ENCODE assay signal across 17 cellular contexts in genomic region chr17:45127209-45127582, GRCh38. TPM values are rescaled to one million over a fixed set of nuclear protein-coding genes. Genes with fewer than 3 reads are reported as not detected.
DNase-seq lines count a peak whose midpoint lies in the region; ATAC-seq, FAIRE-seq and TF ChIP-seq lines count a peak whose summit lies in the region.
"Had no signal": no experiment of that assay in that cellular context is flagged by ENCODE, and none has a peak within 500 bp of the region (broad histone marks: within the 10 kb centered on the region; RNA-seq: fewer than 3 reads in every experiment).

No MANE protein-coding gene starts in this region.

- intact Hi-C loops in adrenal gland (cut with DNase I) (loop anchor here in 1 of 2 donors (2.0 kb wide), 1 partner anchor 22 kb away; no protein-coding TSS in a partner anchor), heart right ventricle (cut with DNase I) (loop anchor here in 1 of 10 donors (10.0 kb wide), 1 partner anchor 352 kb away; no protein-coding TSS in a partner anchor), psoas muscle (cut with DNase I) (no loop called here)

- H3K9me3 ChIP-seq in A549: no peaks in the 10 kb centered on the region
- no peaks in the 10 kb centered on the region for H3K9me3 ChIP-seq in adrenal gland (replicated peaks in 1 of 3)
- H3K9me3 ChIP-seq in heart right ventricle: no peaks in the 10 kb centered on the region
- no peaks in the 10 kb centered on the region for H3K9me3 ChIP-seq in psoas muscle
- H3K9me3 ChIP-seq: Peyer's patch, spleen, thyroid gland had no signal

- H3K27me3 ChIP-seq in adrenal gland (no peaks in the 10 kb centered on the region), heart right ventricle (no peaks in the 10 kb centered on the region), psoas muscle (ENCODE audit: insufficient read depth in 3 of 3, low read length in 2 of 3) (no peaks in the 10 kb centered on the region)
- H3K27me3 ChIP-seq: Peyer's patch, spleen, thyroid gland had no signal

- no peak for ATAC-seq in A549
- ATAC-seq in heart right ventricle: peak in 1 of 8 donors; percentile 1
- ATAC-seq in psoas muscle: no peak
- ATAC-seq in GM21381 (IDR thresholded peaks at IDR 0.05; ENCODE audit: unreplicated experiment): no peak
- no peak for ATAC-seq in HG02885 (IDR thresholded peaks at IDR 0.05; ENCODE audit: poor library complexity, unreplicated experiment)
- ATAC-seq: naive thymus-derived CD8-positive, alpha-beta T cell had no signal

- TF ChIP-seq CTCF in A549 (IDR thresholded peaks at IDR 0.05): no peak
- TF ChIP-seq CTCF in adrenal gland (IDR thresholded peaks at IDR 0.05): no peak
- TF ChIP-seq CTCF in heart right ventricle (IDR thresholded peaks at IDR 0.05): no peak
- TF ChIP-seq CTCF in psoas muscle (IDR thresholded peaks at IDR 0.05): no peak

- peak overlapping the region; percentile 95 to 99 for H3K27ac ChIP-seq in A549
- H3K27ac ChIP-seq in adrenal gland: peak overlapping the region in 4 of 5 donors; percentile 81 to 98 (median 92)
- H3K27ac ChIP-seq in heart right ventricle: peak overlapping the region in 9 of 10 donors; percentile 59 to 97 (median 88)
- H3K27ac ChIP-seq in psoas muscle: peak overlapping the region; percentile 91
- H3K27ac ChIP-seq: GM23248 had no signal

- WGBS in A549 (ENCODE audit: missing lambda C conversion rate): 44% methylated on average over 8 of the region's 8 CpGs
- whole genome bisulfite sequencing in adrenal gland, 4 donors: 80 to 90% (median 87%) methylated on average over 2 to 8 of the region's 8 CpGs; no CpG with 5 or more reads in 1 of the 4 donors
- 49 to 51% methylated on average over 8 of the region's 8 CpGs for WGBS in heart right ventricle, 2 donors
- 70 to 85% (median 83%) methylated on average over 8 of the region's 8 CpGs for WGBS in psoas muscle, 3 donors

- TF ChIP-seq EP300 in A549 (IDR thresholded peaks at IDR 0.05): no peak

- H3K4me1 ChIP-seq in A549 (peaks cover 88% of the 10 kb centered on the region), adrenal gland (replicated peaks in 1 of 2) (peaks cover 53% of the 10 kb centered on the region in 2 donors), heart right ventricle (peaks cover 43 to 85% (median 77%) of the 10 kb centered on the region in 9 donors), psoas muscle (peaks cover 71% of the 10 kb centered on the region)

- no peak for TF ChIP-seq RAD21 in A549 (conservative IDR thresholded peaks at IDR 0.05 in 1 of 2, IDR thresholded peaks at IDR 0.05 in 1 of 2)

- DNase-seq in A549 (ENCODE audit: low read depth in 1 of 2, low spot score in 1 of 2): peak in 1 of 2 experiments; percentile 59
- no peak for DNase-seq in adrenal gland
- DNase-seq in heart right ventricle: no peak
- no peak for DNase-seq in psoas muscle
- no peak for DNase-seq in T-helper 2 cell
- no peak for DNase-seq in activated CD4-positive, alpha-beta T cell treated with anti-CD3 and anti-CD28 coated beads for 1 hour
- DNase-seq: activated naive CD4-positive, alpha-beta T cell treated with anti-CD3 and anti-CD28 coated beads, Interleukin-2, amount 10 ng/mL, durations not matched to agents 7 days and 5 days; cortex of kidney; MV-4-11; naive thymus-derived CD8-positive, alpha-beta T cell; spleen; T-helper 9 cell had no signal

- no peak for TF ChIP-seq POLR2A in A549 (IDR thresholded peaks at IDR 0.05; ENCODE audit: low read length)
- TF ChIP-seq POLR2A in adrenal gland (IDR thresholded peaks at IDR 0.05): no peak

- H3K36me3 ChIP-seq in adrenal gland (replicated peaks in 1 of 2) (no peaks in the 10 kb centered on the region), heart right ventricle (no peaks in the 10 kb centered on the region), psoas muscle (ENCODE audit: insufficient read depth in 1 of 2, low read depth in 1 of 2) (no peaks in the 10 kb centered on the region)
- H3K36me3 ChIP-seq: Peyer's patch, spleen, thyroid gland had no signal

- FAIRE-seq in A549 (lab: Jason Lieb, UNC): no peak

- POLR2A ChIA-PET in A549 (lab: Yijun Ruan, JAX): interaction anchor here (1.6 to 2.3 kb wide), 2 partner anchors 21 to 66 kb away, joined by 4 to 8 read pairs; partner anchors contain the start of genes HEXIM1 and NMT1

- H3K4me2 ChIP-seq in A549: peak overlapping the region; percentile 90

- H3K4me3 ChIP-seq in A549 (0 out of 3 replicates have a peak overlapping the region, but pooled peaks have one; percentile 98), adrenal gland (no peak overlapping the region), heart right ventricle (peak overlapping the region in 2 of 10 donors; percentile 5 to 31), psoas muscle (no peak overlapping the region)
- H3K4me3 ChIP-seq: GM23248, spleen, thyroid gland had no signal

- CTCF ChIA-PET in A549 (lab: Yijun Ruan, JAX): interaction anchor here (0.6 to 20.1 kb wide), 8 partner anchors 7 to 166 kb away, joined by 3 to 742 read pairs (median 245); partner anchors contain the start of genes ACBD4, HEXIM1, HEXIM2 and PLCD3

TF ChIP-seq in A549, 52 proteins besides CTCF, POLR2A, EP300 and RAD21:
- peak; percentile 40; the same call in 1 of the 2 replicates for TF ChIP-seq EHF (CRISPR knock-in tag; IDR thresholded peaks at IDR 0.05)
- TF ChIP-seq ESRRA (IDR thresholded peaks at IDR 0.05; ENCODE audit: borderline replicate concordance, low read length): no peak
- peak; percentile 62; the same call in 1 of the 2 replicates for TF ChIP-seq FOXS1 (CRISPR knock-in tag; IDR thresholded peaks at IDR 0.05)
- TF ChIP-seq MAZ (IDR thresholded peaks at IDR 0.05; ENCODE audit: borderline replicate concordance, low read depth, low read length): no peak
- no peak for TF ChIP-seq ZNF302 (CRISPR knock-in tag; IDR thresholded peaks at IDR 0.05)
- TF ChIP-seq HOXB13 (CRISPR knock-in tag; IDR thresholded peaks at IDR 0.05; ENCODE audit: low read depth): no peak
- TF ChIP-seq E2F6 (IDR thresholded peaks at IDR 0.05; ENCODE audit: borderline replicate concordance, low read depth): 0 out of 2 replicates have a peak, but pooled peaks have one; percentile 21
- no peak for TF ChIP-seq RFX5 (IDR thresholded peaks at IDR 0.05)

RNA-seq across cellular contexts. Expression of gene PLCD3, which starts 5.1 kb away (rescaled TPM):
- polyA plus RNA-seq in A549 (2011; rRNA removed) (55.5 and 56.6 TPM in 2 replicates), A549 (2017; fragmentation: RNase III; extraction: RNeasy Plus Mini Kit Qiagen cat#74134 plus additional on column Dnase treatment) (104 to 107 TPM (median 105 TPM) in 3 replicates), adrenal gland (10 to 100 TPM; 33.2 to 68.1 (median 36.4) TPM), heart right ventricle (10 to 100 TPM; 44.6 to 72.3 TPM), psoas muscle (100 to 1,000 TPM in 2 of 3 donors, 10 to 100 TPM in 1; 57.0 to 171 (median 170) TPM)
- 98.3 and 162 TPM in 2 replicates for polyA plus RNA-seq in A549 (2012; cell fraction: cytosol; rRNA removed)
- polyA plus RNA-seq in A549 (2012; cell fraction: nucleus; rRNA removed): 215 and 231 TPM in 2 replicates
- polyA minus RNA-seq in A549 (2011; rRNA and poly(A)+ RNA removed): 138 and 167 TPM in 2 replicates
- total RNA-seq in adrenal gland (100 to 1,000 TPM in 5 of 8 donors, 10 to 100 TPM in 3; 48.6 to 246 (median 149) TPM), heart right ventricle (100 to 1,000 TPM in 9 of 10 donors, 10 to 100 TPM in 1; 87.2 to 188 (median 115) TPM), psoas muscle (100 to 1,000 TPM in 2 of 4 donors, 10 to 100 TPM in 2; 69.8 to 217 (median 122) TPM)

RNA-seq across cellular contexts. Expression of gene ACBD4, which starts 8.3 kb away (rescaled TPM):
- polyA plus RNA-seq in A549 (2011; rRNA removed): 11.2 and 11.4 TPM in 2 replicates
- polyA plus RNA-seq in A549 (2012; cell fraction: cytosol; rRNA removed): 9.6 and 13.5 TPM in 2 replicates
- 34.8 and 36.5 TPM in 2 replicates for polyA plus RNA-seq in A549 (2012; cell fraction: nucleus; rRNA removed)
- polyA plus RNA-seq in A549 (2017; fragmentation: RNase III; extraction: RNeasy Plus Mini Kit Qiagen cat#74134 plus additional on column Dnase treatment): 13.0 to 14.8 TPM (median 13.7 TPM) in 3 replicates
- 10.6 and 12.4 TPM in 2 replicates for polyA minus RNA-seq in A549 (2011; rRNA and poly(A)+ RNA removed)
- 10 to 100 TPM; 13.1 to 30.6 (median 23.6) TPM for total RNA-seq in adrenal gland
- 10 to 100 TPM in 2 of 3 donors, 1 to 10 TPM in 1; 7.9 to 71.3 (median 44.5) TPM for polyA plus RNA-seq in adrenal gland
- total RNA-seq in heart right ventricle: 1 to 10 TPM; 6.1 to 9.7 (median 7.3) TPM
- 10 to 100 TPM in 1 of 2 donors, 1 to 10 TPM in 1; 4.2 to 16.7 TPM for polyA plus RNA-seq in heart right ventricle
- 1 to 10 TPM; 3.9 to 8.2 (median 5.1) TPM for total RNA-seq in psoas muscle
- 1 to 10 TPM; 2.7 to 5.2 (median 4.4) TPM for polyA plus RNA-seq in psoas muscle

RNA-seq across cellular contexts. Expression of gene HEXIM1, which starts 21.1 kb away (rescaled TPM):
- 39.3 and 54.0 TPM in 2 replicates for polyA plus RNA-seq in A549 (2011; rRNA removed)
- 64.8 and 66.9 TPM in 2 replicates for polyA plus RNA-seq in A549 (2012; cell fraction: cytosol; rRNA removed)
- 44.8 and 55.9 TPM in 2 replicates for polyA plus RNA-seq in A549 (2012; cell fraction: nucleus; rRNA removed)
- polyA plus RNA-seq in A549 (2017; fragmentation: RNase III; extraction: RNeasy Plus Mini Kit Qiagen cat#74134 plus additional on column Dnase treatment): 118 to 143 TPM (median 131 TPM) in 3 replicates
- 17.3 and 25.6 TPM in 2 replicates for polyA minus RNA-seq in A549 (2011; rRNA and poly(A)+ RNA removed)
- total RNA-seq in adrenal gland: 100 to 1,000 TPM in 1 of 8 donors, 10 to 100 TPM in 7; 25.1 to 159 (median 46.8) TPM
- 10 to 100 TPM; 23.3 to 26.0 (median 24.4) TPM for polyA plus RNA-seq in adrenal gland
- 10 to 100 TPM; 17.0 to 37.4 (median 20.1) TPM for total RNA-seq in heart right ventricle
- 10 to 100 TPM in 1 of 2 donors, 1 to 10 TPM in 1; 8.4 to 11.0 TPM for polyA plus RNA-seq in heart right ventricle
- 10 to 100 TPM; 21.3 to 52.2 (median 31.5) TPM for total RNA-seq in psoas muscle
- polyA plus RNA-seq in psoas muscle: 100 to 1,000 TPM in 1 of 3 donors, 10 to 100 TPM in 1, 1 to 10 TPM in 1; 9.5 to 127 (median 22.0) TPM

RNA-seq across cellular contexts. Expression of gene HEXIM2, which starts 34.5 kb away (rescaled TPM):
- polyA plus RNA-seq in A549 (2011; rRNA removed) (14.5 and 15.5 TPM in 2 replicates), A549 (2017; fragmentation: RNase III; extraction: RNeasy Plus Mini Kit Qiagen cat#74134 plus additional on column Dnase treatment) (16.1 to 23.1 TPM (median 21.2 TPM) in 3 replicates), adrenal gland (10 to 100 TPM in 2 of 3 donors, 1 to 10 TPM in 1; 4.5 to 18.0 (median 14.7) TPM), heart right ventricle (1 to 10 TPM; 3.0 to 6.4 TPM), psoas muscle (10 to 100 TPM in 2 of 3 donors, 1 to 10 TPM in 1; 8.2 to 69.5 (median 62.7) TPM)
- polyA plus RNA-seq in A549 (2012; cell fraction: cytosol; rRNA removed): 15.9 and 18.5 TPM in 2 replicates
- 17.5 and 17.7 TPM in 2 replicates for polyA plus RNA-seq in A549 (2012; cell fraction: nucleus; rRNA removed)
- polyA minus RNA-seq in A549 (2011; rRNA and poly(A)+ RNA removed): 10.0 and 13.8 TPM in 2 replicates
- total RNA-seq in adrenal gland (10 to 100 TPM in 7 of 8 donors, 1 to 10 TPM in 1; 8.5 to 28.1 (median 17.6) TPM), heart right ventricle (10 to 100 TPM in 1 of 10 donors, 1 to 10 TPM in 9; 4.6 to 10.3 (median 6.3) TPM), psoas muscle (10 to 100 TPM; 13.7 to 47.1 (median 33.4) TPM)
